Comparison of ENCODE assay signal across 8 cellular contexts in genomic region chr7:100428967-100429636, GRCh38. TPM values are rescaled to one million over a fixed set of nuclear protein-coding genes. Genes with fewer than 3 reads are reported as not detected.
DNase-seq lines count a peak whose midpoint lies in the region; ATAC-seq and TF ChIP-seq lines count a peak whose summit lies in the region.

No MANE protein-coding gene starts in this region.

- TF ChIP-seq CTCF in Calu3 (IDR thresholded peaks at IDR 0.05; ENCODE audit: unreplicated experiment), result no peak
- TF ChIP-seq CTCF in IMR-90 (conservative IDR thresholded peaks at IDR 0.05; ENCODE audit: low read depth, low read length), result no peak
- no peak; the same call in 1 of the 2 replicates for TF ChIP-seq CTCF in OCI-LY7 (conservative IDR thresholded peaks at IDR 0.05; ENCODE audit: low read length)

- no peaks in the 10 kb centered on the region for H3K4me1 Mint-ChIP-seq in Calu3 (ENCODE audit: low read depth, unreplicated experiment)

- H2AK9ac ChIP-seq in IMR-90 (replicated peaks; ENCODE audit: low read depth, low read length, poor library complexity), result peak overlapping the region; percentile 98

- peak overlapping the region; percentile 98 for H3K56ac ChIP-seq in IMR-90 (ENCODE audit: extremely low read depth, insufficient read depth, low read length)

- H4K20me1 ChIP-seq in IMR-90 (ENCODE audit: insufficient read depth, low read length) (peaks cover 13% of the 10 kb centered on the region), OCI-LY7 (ENCODE audit: insufficient read depth, low read length) (peaks cover 9% of the 10 kb centered on the region; the same call in 1 of the 2 replicates)

- H3K9me2 ChIP-seq in OCI-LY7 (ENCODE audit: insufficient read depth, low read length), result no peaks in the 10 kb centered on the region

- peaks cover 12% of the 10 kb centered on the region for H3K9me1 ChIP-seq in IMR-90 (ENCODE audit: insufficient read depth, low read length)

- TF ChIP-seq POLR2A in IMR-90 (IDR thresholded peaks at IDR 0.05; ENCODE audit: low read depth, low read length), result peak; percentile 88

- H3K27ac ChIP-seq in IMR-90 (ENCODE audit: insufficient read depth, low read length) (peak overlapping the region; percentile 97), OCI-LY7 (ENCODE audit: low read depth, low read length, poor library complexity, severe bottlenecking) (peak overlapping the region; percentile 93)

- H2BK20ac ChIP-seq in IMR-90 (ENCODE audit: low read depth, low read length), result no peak overlapping the region

- ATAC-seq in GM21526 (IDR thresholded peaks at IDR 0.05; ENCODE audit: low FRiP score, unreplicated experiment) (peak; percentile 36), IMR-90 (ENCODE audit: low read depth) (peak; percentile 74)

- peak overlapping the region; percentile 95 for H2BK120ac ChIP-seq in IMR-90 (ENCODE audit: low read depth, low read length)

- POLR2A ChIA-PET in IMR-90 (lab: Charles Lee; ENCODE audit: unreplicated experiment) (interaction anchor here (0.6 to 1.0 kb wide), 5 partner anchors 13 to 206 kb away, joined by 3 to 13 read pairs (median 5); partner anchors contain the start of gene FBXO24), OCI-LY7 (lab: Charles Lee) (interaction anchor here (0.6 to 2.0 kb wide), 15 partner anchors 9 to 315 kb away, joined by 3 to 8 read pairs (median 4); no protein-coding TSS in a partner anchor)

- peaks cover 20% of the 10 kb centered on the region for H3K36me3 ChIP-seq in IMR-90 (ENCODE audit: control insufficient read depth, insufficient read depth, low read length)
- peaks cover 39% of the 10 kb centered on the region for H3K36me3 ChIP-seq in OCI-LY7 (ENCODE audit: insufficient read depth, low read length)

- peak overlapping the region; percentile 96 for H2BK5ac ChIP-seq in IMR-90 (ENCODE audit: low read depth, low read length, poor library complexity, severe bottlenecking)

- peak overlapping the region; percentile 85 for H3K4me2 ChIP-seq in IMR-90 (ENCODE audit: low read depth, low read length)
- H3K4me2 ChIP-seq in OCI-LY7 (ENCODE audit: low read length), result peak overlapping the region; percentile 96

- peak overlapping the region; percentile 98 for H3K23ac ChIP-seq in IMR-90 (ENCODE audit: low read depth, low read length)

- peak overlapping the region; percentile 99 for H2AK5ac ChIP-seq in IMR-90 (ENCODE audit: low read depth, low read length)

- BruUV-seq in Calu3 (replicated peaks; lab: Mats Ljungman, UMichigan) (TSS peak; percentile 38), IMR-90 (replicated peaks; lab: Mats Ljungman, UMichigan) (no TSS peak), OCI-LY7 (replicated peaks; lab: Mats Ljungman, UMichigan) (TSS peak; percentile 78)

- H2AFZ ChIP-seq in IMR-90 (replicated peaks; ENCODE audit: low read length, poor library complexity) (peak overlapping the region; percentile 90), OCI-LY7 (ENCODE audit: low read length) (peak overlapping the region; percentile 76; the same call in 1 of the 2 replicates)

- H3K4me3 ChIP-seq in IMR-90 (ENCODE audit: insufficient read depth, low read depth, low read length), result peak overlapping the region; percentile 64
- peak overlapping the region; percentile 91 for H3K4me3 ChIP-seq in OCI-LY7 (ENCODE audit: low read depth, low read length, poor library complexity, severe bottlenecking)

- peaks cover 52% of the 10 kb centered on the region for H3K36me3 Mint-ChIP-seq in Calu3 (ENCODE audit: insufficient read depth, unreplicated experiment)

- peak overlapping the region; percentile 73 to 99 for H4K8ac ChIP-seq in IMR-90 (ENCODE audit: low read depth in 2 of 2, low read length in 2 of 2)

- peak overlapping the region; percentile 100 for H3K14ac ChIP-seq in IMR-90 (replicated peaks; ENCODE audit: low read depth, low read length)

- peak overlapping the region; percentile 87 for H3K4me3 Mint-ChIP-seq in Calu3 (ENCODE audit: low read depth, unreplicated experiment)

- H3K27ac Mint-ChIP-seq in Calu3 (ENCODE audit: unreplicated experiment), result peak overlapping the region; percentile 93

- peak overlapping the region; percentile 89 for H3K18ac ChIP-seq in IMR-90 (ENCODE audit: low read depth, low read length)

- peak overlapping the region; percentile 87 for H4K5ac ChIP-seq in IMR-90 (ENCODE audit: low read depth, low read length)

- WGBS in IMR-90 (ENCODE audit: extremely low coverage in 2 of 2, insufficient read length in 1 of 2), 2 experiments, result 0% methylated on average over 6 of the region's 40 CpGs; no CpG with 5 or more reads in 1 of the 2 experiments

- peak overlapping the region; percentile 97 for H3K4ac ChIP-seq in IMR-90 (ENCODE audit: low read depth, low read length)

- peaks cover 36% of the 10 kb centered on the region for H3K79me2 ChIP-seq in OCI-LY7 (ENCODE audit: insufficient read depth, low read depth, low read length)

- CTCF ChIA-PET in Calu3 (lab: Charles Lee), result no interaction called here
- CTCF ChIA-PET in IMR-90 (lab: Yijun Ruan, JAX), result interaction anchor here (0.7 to 1.4 kb wide), 4 partner anchors 11 to 36 kb away, joined by 3 to 8 read pairs (median 4); no protein-coding TSS in a partner anchor
- CTCF ChIA-PET in OCI-LY7 (lab: Charles Lee; ENCODE audit: unreplicated experiment), result interaction anchor here (0.5 kb wide), 1 partner anchor 347 kb away, joined by 4 read pairs; no protein-coding TSS in a partner anchor

- DNase-seq in Calu3 (peak; percentile 99), IMR-90 (peak; percentile 99), OCI-LY7 (ENCODE audit: low spot score) (peak; percentile 100), activated T-cell treated with anti-CD3 and anti-CD28 coated beads for 4 hours (peak; percentile 100), epidermal melanocyte (ENCODE audit: insufficient read length, low spot score) (peak; percentile 91), midbrain (lab: John Stamatoyannopoulos, UW) (peak; percentile 99)
- peak; percentile 100 for DNase-seq in stimulated activated CD8-positive, alpha-beta memory T cell treated with anti-CD3 and anti-CD28 coated beads, Interleukin-15, amount 100 ng/mL, for 48 hours (ENCODE audit: low read depth in 2 of 2)

- peak overlapping the region; percentile 79; the same call in 1 of the 3 replicates for H2BK15ac ChIP-seq in IMR-90 (ENCODE audit: low read depth, low read length)

- peaks cover 7% of the 10 kb centered on the region; the same call in 1 of the 2 replicates for H3K4me1 ChIP-seq in IMR-90 (ENCODE audit: control insufficient read depth, insufficient read depth, low read length)
- peaks cover 43% of the 10 kb centered on the region for H3K4me1 ChIP-seq in OCI-LY7 (ENCODE audit: insufficient read depth, low read length, poor library complexity, severe bottlenecking)

- H3K9me3 Mint-ChIP-seq in Calu3 (ENCODE audit: low read depth, unreplicated experiment), result no peaks in the 10 kb centered on the region

- H3K27me3 ChIP-seq in IMR-90 (ENCODE audit: control insufficient read depth, insufficient read depth, low read length), result no peaks in the 10 kb centered on the region

- peak overlapping the region; percentile 99 for H4K91ac ChIP-seq in IMR-90 (ENCODE audit: insufficient read depth, low read depth, low read length)

- no peak for TF ChIP-seq RAD21 in IMR-90 (IDR thresholded peaks at IDR 0.05; ENCODE audit: low read length)

- dilution Hi-C loops in IMR-90 (cut with HindIII; ENCODE audit: low sequenced_read_pairs, unreplicated experiment), result no loop called here

- H3K27me3 Mint-ChIP-seq in Calu3 (ENCODE audit: unreplicated experiment), result peaks cover 12% of the 10 kb centered on the region

- H3K79me1 ChIP-seq in IMR-90 (ENCODE audit: low read depth in 1 of 2, low read length in 2 of 2), result peaks cover 6 to 39% of the 10 kb centered on the region in 2 experiments; a peak in 3 of 4 replicates

- no peaks in the 10 kb centered on the region for H3K9me3 ChIP-seq in IMR-90 (ENCODE audit: control insufficient read depth, insufficient read depth, low read length)
- no peaks in the 10 kb centered on the region for H3K9me3 ChIP-seq in OCI-LY7 (ENCODE audit: low read length)

- in situ Hi-C loops in IMR-90 (cut with MboI; ENCODE audit: low sequenced_read_pairs), result loop anchor here (25.0 kb wide), 1 partner anchor 683 kb away; no protein-coding TSS in a partner anchor

- H3K9ac ChIP-seq in IMR-90 (ENCODE audit: low read depth, low read length), result peak overlapping the region; percentile 95

- intact Hi-C loops in Calu3 (cut with micrococcal nuclease; ENCODE audit: unreplicated experiment) (no loop called here), IMR-90 (cut with micrococcal nuclease) (no loop called here), OCI-LY7 (cut with micrococcal nuclease; ENCODE audit: unreplicated experiment) (loop anchor here (1.0 kb wide), 1 partner anchor 60 kb away; no protein-coding TSS in a partner anchor)

RNA-seq across cellular contexts. Expression of gene MEPCE, which starts 0.5 kb away (rescaled TPM):
- total RNA-seq in Calu3 (2022) (26.1 and 30.6 TPM in 2 replicates), IMR-90 (2012; rRNA removed) (20.3 and 22.9 TPM in 2 replicates), OCI-LY7 (2022) (54.1 and 65.6 TPM in 2 replicates)
- 17.6 and 18.2 TPM in 2 replicates for polyA plus RNA-seq in IMR-90 (2012; rRNA removed)
- 13.7 and 14.6 TPM in 2 replicates for polyA plus RNA-seq in IMR-90 (2012; cell fraction: cytosol; rRNA removed)
- polyA plus RNA-seq in IMR-90 (2012; cell fraction: nucleus; rRNA removed; ENCODE audit: low replicate concordance), result 23.5 and 26.5 TPM in 2 replicates
- total RNA-seq in OCI-LY7 (2014; rRNA removed; shearing (Covaris generic)), result 37.9 and 44.2 TPM in 2 replicates

RNA-seq across cellular contexts. Expression of gene ZCWPW1, which starts 0.6 kb away (rescaled TPM):
- total RNA-seq in Calu3 (2022) (4.1 and 4.3 TPM in 2 replicates), IMR-90 (2012; rRNA removed) (0.56 and 0.72 TPM in 2 replicates), OCI-LY7 (2022) (10.8 and 11.9 TPM in 2 replicates)
- polyA plus RNA-seq in IMR-90 (2012; rRNA removed), result 0.76 and 1.3 TPM in 2 replicates
- polyA plus RNA-seq in IMR-90 (2012; cell fraction: cytosol; rRNA removed), result 0.37 and 0.51 TPM in 2 replicates
- polyA plus RNA-seq in IMR-90 (2012; cell fraction: nucleus; rRNA removed; ENCODE audit: low replicate concordance), result 1.3 and 2.5 TPM in 2 replicates
- 4.1 and 10.9 TPM in 2 replicates for total RNA-seq in OCI-LY7 (2014; rRNA removed; shearing (Covaris generic))

RNA-seq across cellular contexts. Expression of gene PPP1R35, which starts 7.2 kb away (rescaled TPM):
- total RNA-seq in Calu3 (2022) (23.5 and 29.1 TPM in 2 replicates), IMR-90 (2012; rRNA removed) (5.6 and 7.8 TPM in 2 replicates), OCI-LY7 (2022) (86.9 and 90.6 TPM in 2 replicates)
- polyA plus RNA-seq in IMR-90 (2012; rRNA removed), result 25.5 and 36.7 TPM in 2 replicates
- polyA plus RNA-seq in IMR-90 (2012; cell fraction: cytosol; rRNA removed), result 19.4 and 32.1 TPM in 2 replicates
- polyA plus RNA-seq in IMR-90 (2012; cell fraction: nucleus; rRNA removed; ENCODE audit: low replicate concordance), result 103 and 138 TPM in 2 replicates
- 127 and 137 TPM in 2 replicates for total RNA-seq in OCI-LY7 (2014; rRNA removed; shearing (Covaris generic))

RNA-seq across cellular contexts. Expression of gene SPACDR, which starts 35.0 kb away (rescaled TPM):
- total RNA-seq in Calu3 (2022), result 4.5 and 9.1 TPM in 2 replicates
- total RNA-seq in IMR-90 (2012; rRNA removed), result 0.54 and 1.1 TPM in 2 replicates
- 1.3 and 2.1 TPM in 2 replicates for polyA plus RNA-seq in IMR-90 (2012; rRNA removed)
- polyA plus RNA-seq in IMR-90 (2012; cell fraction: cytosol; rRNA removed), result 2.3 and 3.1 TPM in 2 replicates
- 8.7 and 10.3 TPM in 2 replicates for polyA plus RNA-seq in IMR-90 (2012; cell fraction: nucleus; rRNA removed; ENCODE audit: low replicate concordance)
- total RNA-seq in OCI-LY7 (2014; rRNA removed; shearing (Covaris generic)), result 0.54 and 1.6 TPM in 2 replicates
- 2.4 and 3.7 TPM in 2 replicates for total RNA-seq in OCI-LY7 (2022)

RNA-seq across cellular contexts. Expression of gene TSC22D4, which starts 49.9 kb away (rescaled TPM):
- total RNA-seq in Calu3 (2022) (24.4 and 27.3 TPM in 2 replicates), IMR-90 (2012; rRNA removed) (9.3 and 10.0 TPM in 2 replicates), OCI-LY7 (2022) (75.4 and 76.6 TPM in 2 replicates)
- 29.9 and 32.4 TPM in 2 replicates for polyA plus RNA-seq in IMR-90 (2012; rRNA removed)
- polyA plus RNA-seq in IMR-90 (2012; cell fraction: cytosol; rRNA removed), result 30.1 and 48.3 TPM in 2 replicates
- 39.6 and 90.8 TPM in 2 replicates for polyA plus RNA-seq in IMR-90 (2012; cell fraction: nucleus; rRNA removed; ENCODE audit: low replicate concordance)
- 38.5 and 41.4 TPM in 2 replicates for total RNA-seq in OCI-LY7 (2014; rRNA removed; shearing (Covaris generic))

Comparison
In these comparisons a context has a peak if more than half of its experiments do, and no peak if none do; other contexts are left out.
1. Peak in every context shown above with its lines: DNase-seq, ATAC-seq, H3K4me3 ChIP-seq and H3K27ac ChIP-seq.